ENCODE assay signal across 1 cellular context in genomic region chr19:49458567-49458903, GRCh38.
TF ChIP-seq lines count a peak whose summit lies in the region.

No MANE protein-coding gene starts in this region.

TF ChIP-seq in GM12878, 131 proteins besides CTCF, POLR2A, EP300 and RAD21 (continued from another document):
- TF ChIP-seq, protein P1, sequence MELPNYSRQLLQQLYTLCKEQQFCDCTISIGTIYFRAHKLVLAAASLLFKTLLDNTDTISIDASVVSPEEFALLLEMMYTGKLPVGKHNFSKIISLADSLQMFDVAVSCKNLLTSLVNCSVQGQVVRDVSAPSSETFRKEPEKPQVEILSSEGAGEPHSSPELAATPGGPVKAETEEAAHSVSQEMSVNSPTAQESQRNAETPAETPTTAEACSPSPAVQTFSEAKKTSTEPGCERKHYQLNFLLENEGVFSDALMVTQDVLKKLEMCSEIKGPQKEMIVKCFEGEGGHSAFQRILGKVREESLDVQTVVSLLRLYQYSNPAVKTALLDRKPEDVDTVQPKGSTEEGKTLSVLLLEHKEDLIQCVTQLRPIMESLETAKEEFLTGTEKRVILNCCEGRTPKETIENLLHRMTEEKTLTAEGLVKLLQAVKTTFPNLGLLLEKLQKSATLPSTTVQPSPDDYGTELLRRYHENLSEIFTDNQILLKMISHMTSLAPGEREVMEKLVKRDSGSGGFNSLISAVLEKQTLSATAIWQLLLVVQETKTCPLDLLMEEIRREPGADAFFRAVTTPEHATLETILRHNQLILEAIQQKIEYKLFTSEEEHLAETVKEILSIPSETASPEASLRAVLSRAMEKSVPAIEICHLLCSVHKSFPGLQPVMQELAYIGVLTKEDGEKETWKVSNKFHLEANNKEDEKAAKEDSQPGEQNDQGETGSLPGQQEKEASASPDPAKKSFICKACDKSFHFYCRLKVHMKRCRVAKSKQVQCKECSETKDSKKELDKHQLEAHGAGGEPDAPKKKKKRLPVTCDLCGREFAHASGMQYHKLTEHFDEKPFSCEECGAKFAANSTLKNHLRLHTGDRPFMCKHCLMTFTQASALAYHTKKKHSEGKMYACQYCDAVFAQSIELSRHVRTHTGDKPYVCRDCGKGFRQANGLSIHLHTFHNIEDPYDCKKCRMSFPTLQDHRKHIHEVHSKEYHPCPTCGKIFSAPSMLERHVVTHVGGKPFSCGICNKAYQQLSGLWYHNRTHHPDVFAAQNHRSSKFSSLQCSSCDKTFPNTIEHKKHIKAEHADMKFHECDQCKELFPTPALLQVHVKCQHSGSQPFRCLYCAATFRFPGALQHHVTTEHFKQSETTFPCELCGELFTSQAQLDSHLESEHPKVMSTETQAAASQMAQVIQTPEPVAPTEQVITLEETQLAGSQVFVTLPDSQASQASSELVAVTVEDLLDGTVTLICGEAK (IDR thresholded peaks at IDR 0.05; ENCODE audit: borderline replicate concordance), result peak; percentile 75; the same call in 1 of the 2 replicates
- TF ChIP-seq DPF2 (IDR thresholded peaks at IDR 0.05), result 0 out of 2 replicates have a peak, but pooled peaks have one; percentile 14
- TF ChIP-seq, protein P2, sequence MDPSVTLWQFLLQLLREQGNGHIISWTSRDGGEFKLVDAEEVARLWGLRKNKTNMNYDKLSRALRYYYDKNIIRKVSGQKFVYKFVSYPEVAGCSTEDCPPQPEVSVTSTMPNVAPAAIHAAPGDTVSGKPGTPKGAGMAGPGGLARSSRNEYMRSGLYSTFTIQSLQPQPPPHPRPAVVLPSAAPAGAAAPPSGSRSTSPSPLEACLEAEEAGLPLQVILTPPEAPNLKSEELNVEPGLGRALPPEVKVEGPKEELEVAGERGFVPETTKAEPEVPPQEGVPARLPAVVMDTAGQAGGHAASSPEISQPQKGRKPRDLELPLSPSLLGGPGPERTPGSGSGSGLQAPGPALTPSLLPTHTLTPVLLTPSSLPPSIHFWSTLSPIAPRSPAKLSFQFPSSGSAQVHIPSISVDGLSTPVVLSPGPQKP (IDR thresholded peaks at IDR 0.05; ENCODE audit: low read depth, low read length), result no peak
- TF ChIP-seq TARDBP (IDR thresholded peaks at IDR 0.05; ENCODE audit: borderline replicate concordance), result no peak
- TF ChIP-seq TCF12 (IDR thresholded peaks at IDR 0.05; ENCODE audit: low read depth, low read length), result peak; percentile 55; the same call in 1 of the 2 replicates
- TF ChIP-seq IKZF1 (conservative IDR thresholded peaks at IDR 0.05), result peak; percentile 16; the same call in 1 of the 2 replicates
- peak; percentile 32; the same call in 1 of the 2 replicates for TF ChIP-seq NR2C1 (IDR thresholded peaks at IDR 0.05)
- TF ChIP-seq ZBTB11 (CRISPR knock-in tag; IDR thresholded peaks at IDR 0.05), result peak; percentile 81
- TF ChIP-seq IRF4 (IDR thresholded peaks at IDR 0.05; ENCODE audit: low read depth, low read length), result no peak
- TF ChIP-seq RELA (IDR thresholded peaks at IDR 0.05; ENCODE audit: borderline replicate concordance, partially characterized antibody), result no peak
- no peak for TF ChIP-seq POLR2AphosphoS2 (IDR thresholded peaks at IDR 0.05; ENCODE audit: low read depth, low read length)
